ENCODE assay signal across 27 cellular contexts in the genomic region with DNA sequence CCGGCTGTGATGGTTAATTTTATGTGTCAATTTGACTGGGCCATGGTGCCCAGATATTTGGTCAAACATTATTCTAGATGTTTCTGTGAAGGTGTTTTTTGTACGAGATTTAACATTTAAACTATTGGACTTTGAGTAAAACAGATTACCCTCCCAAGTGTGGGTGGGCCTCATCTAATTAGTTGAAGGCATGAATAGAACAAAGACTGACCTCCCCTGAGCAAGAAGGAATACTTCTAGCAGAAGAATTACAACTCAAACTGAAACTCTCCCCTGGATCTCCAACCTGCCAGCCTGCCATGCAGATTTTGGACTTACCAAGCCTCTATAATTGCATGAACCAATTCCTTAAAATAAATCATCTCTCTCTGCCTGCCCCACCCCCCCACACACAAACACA.
"Had no signal": no experiment of that assay in that cellular context is flagged by ENCODE, and none has a peak within 500 bp of the region (broad histone marks: within the 10 kb centered on the region; RNA-seq: fewer than 3 reads in every experiment).

No MANE protein-coding gene starts in this region.

- H3K9me3 ChIP-seq: colonic mucosa, esophagus muscularis mucosa, esophagus squamous epithelium, gastrocnemius medialis, gastroesophageal sphincter, heart left ventricle, heart right ventricle had no signal

- ATAC-seq: effector memory CD8-positive, alpha-beta T cell; esophagus mucosa; foreskin keratinocyte; gastrocnemius medialis; gastroesophageal sphincter; heart left ventricle; heart right ventricle had no signal

- H3K4me3 ChIP-seq: colonic mucosa, coronary artery, dorsolateral prefrontal cortex, esophagus muscularis mucosa, esophagus squamous epithelium, gastrocnemius medialis, gastroesophageal sphincter, heart left ventricle, heart right ventricle had no signal

- FAIRE-seq: colon, endometrium, endothelial cell of umbilical vein, frontal cortex had no signal

- H3K27ac ChIP-seq: colonic mucosa, coronary artery, dorsolateral prefrontal cortex, epithelial cell of prostate, esophagus muscularis mucosa, esophagus squamous epithelium, foreskin keratinocyte, gastrocnemius medialis, gastroesophageal sphincter, heart left ventricle, heart right ventricle had no signal

- H3K4me1 ChIP-seq: colonic mucosa, esophagus muscularis mucosa, esophagus squamous epithelium, foreskin keratinocyte, gastrocnemius medialis, gastroesophageal sphincter, heart left ventricle, heart right ventricle had no signal

- DNase-seq: colonic mucosa; cortex of kidney; dermis blood vessel endothelial cell; dorsolateral prefrontal cortex; effector CD4-positive, alpha-beta T cell; effector memory CD4-positive, alpha-beta T cell; effector memory CD8-positive, alpha-beta T cell; endodermal cell; erythroblast; esophagus squamous epithelium; foreskin fibroblast; foreskin keratinocyte; foreskin melanocyte; gastrocnemius medialis; glutamatergic neuron; head of caudate nucleus; heart left ventricle; heart right ventricle had no signal

- H3K36me3 ChIP-seq: colonic mucosa, esophagus muscularis mucosa, esophagus squamous epithelium, gastrocnemius medialis, gastroesophageal sphincter, heart left ventricle, heart right ventricle had no signal

- H3K27me3 ChIP-seq: colonic mucosa, dorsolateral prefrontal cortex, esophagus muscularis mucosa, foreskin keratinocyte, gastrocnemius medialis, gastroesophageal sphincter had no signal
